In the genomic region with DNA sequence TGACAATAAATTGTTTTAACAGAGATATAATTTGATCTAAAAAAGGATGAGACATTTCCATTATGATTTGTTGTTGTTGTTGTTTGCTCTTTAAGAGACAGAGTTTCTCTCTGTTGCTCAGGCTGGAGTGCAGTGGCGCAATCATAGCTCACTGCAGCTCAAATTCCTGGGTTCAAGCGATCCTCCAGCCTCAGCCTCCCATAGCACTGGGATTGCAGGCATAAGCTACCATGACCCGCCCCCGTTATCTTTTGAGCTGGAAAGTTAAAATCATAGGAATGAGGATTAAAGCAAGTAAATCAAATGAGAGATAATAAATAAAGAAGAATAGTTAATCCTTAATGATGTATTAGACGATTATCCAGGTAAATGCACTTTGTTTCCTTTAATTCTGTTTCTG, we compare ENCODE assay signal across 1 cellular context.
TF ChIP-seq lines count a peak whose summit lies in the region.

No MANE protein-coding gene starts in this region.

TF ChIP-seq in WTC11, 78 proteins besides CTCF, POLR2A, EP300 and RAD21 (continued from another document):
- TF ChIP-seq, protein P1, sequence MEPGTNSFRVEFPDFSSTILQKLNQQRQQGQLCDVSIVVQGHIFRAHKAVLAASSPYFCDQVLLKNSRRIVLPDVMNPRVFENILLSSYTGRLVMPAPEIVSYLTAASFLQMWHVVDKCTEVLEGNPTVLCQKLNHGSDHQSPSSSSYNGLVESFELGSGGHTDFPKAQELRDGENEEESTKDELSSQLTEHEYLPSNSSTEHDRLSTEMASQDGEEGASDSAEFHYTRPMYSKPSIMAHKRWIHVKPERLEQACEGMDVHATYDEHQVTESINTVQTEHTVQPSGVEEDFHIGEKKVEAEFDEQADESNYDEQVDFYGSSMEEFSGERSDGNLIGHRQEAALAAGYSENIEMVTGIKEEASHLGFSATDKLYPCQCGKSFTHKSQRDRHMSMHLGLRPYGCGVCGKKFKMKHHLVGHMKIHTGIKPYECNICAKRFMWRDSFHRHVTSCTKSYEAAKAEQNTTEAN (CRISPR knock-in tag; IDR thresholded peaks at IDR 0.05) = no peak
- no peak for TF ChIP-seq ZNF232 (CRISPR knock-in tag; IDR thresholded peaks at IDR 0.05)
- TF ChIP-seq RELA (CRISPR knock-in tag; IDR thresholded peaks at IDR 0.05; ENCODE audit: borderline replicate concordance) = no peak
- no peak for TF ChIP-seq SOX15 (CRISPR knock-in tag; IDR thresholded peaks at IDR 0.05)
- TF ChIP-seq, protein P2, sequence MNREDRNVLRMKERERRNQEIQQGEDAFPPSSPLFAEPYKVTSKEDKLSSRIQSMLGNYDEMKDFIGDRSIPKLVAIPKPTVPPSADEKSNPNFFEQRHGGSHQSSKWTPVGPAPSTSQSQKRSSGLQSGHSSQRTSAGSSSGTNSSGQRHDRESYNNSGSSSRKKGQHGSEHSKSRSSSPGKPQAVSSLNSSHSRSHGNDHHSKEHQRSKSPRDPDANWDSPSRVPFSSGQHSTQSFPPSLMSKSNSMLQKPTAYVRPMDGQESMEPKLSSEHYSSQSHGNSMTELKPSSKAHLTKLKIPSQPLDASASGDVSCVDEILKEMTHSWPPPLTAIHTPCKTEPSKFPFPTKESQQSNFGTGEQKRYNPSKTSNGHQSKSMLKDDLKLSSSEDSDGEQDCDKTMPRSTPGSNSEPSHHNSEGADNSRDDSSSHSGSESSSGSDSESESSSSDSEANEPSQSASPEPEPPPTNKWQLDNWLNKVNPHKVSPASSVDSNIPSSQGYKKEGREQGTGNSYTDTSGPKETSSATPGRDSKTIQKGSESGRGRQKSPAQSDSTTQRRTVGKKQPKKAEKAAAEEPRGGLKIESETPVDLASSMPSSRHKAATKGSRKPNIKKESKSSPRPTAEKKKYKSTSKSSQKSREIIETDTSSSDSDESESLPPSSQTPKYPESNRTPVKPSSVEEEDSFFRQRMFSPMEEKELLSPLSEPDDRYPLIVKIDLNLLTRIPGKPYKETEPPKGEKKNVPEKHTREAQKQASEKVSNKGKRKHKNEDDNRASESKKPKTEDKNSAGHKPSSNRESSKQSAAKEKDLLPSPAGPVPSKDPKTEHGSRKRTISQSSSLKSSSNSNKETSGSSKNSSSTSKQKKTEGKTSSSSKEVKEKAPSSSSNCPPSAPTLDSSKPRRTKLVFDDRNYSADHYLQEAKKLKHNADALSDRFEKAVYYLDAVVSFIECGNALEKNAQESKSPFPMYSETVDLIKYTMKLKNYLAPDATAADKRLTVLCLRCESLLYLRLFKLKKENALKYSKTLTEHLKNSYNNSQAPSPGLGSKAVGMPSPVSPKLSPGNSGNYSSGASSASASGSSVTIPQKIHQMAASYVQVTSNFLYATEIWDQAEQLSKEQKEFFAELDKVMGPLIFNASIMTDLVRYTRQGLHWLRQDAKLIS (CRISPR knock-in tag; IDR thresholded peaks at IDR 0.05; ENCODE audit: borderline replicate concordance) = no peak
- TF ChIP-seq, protein P3, sequence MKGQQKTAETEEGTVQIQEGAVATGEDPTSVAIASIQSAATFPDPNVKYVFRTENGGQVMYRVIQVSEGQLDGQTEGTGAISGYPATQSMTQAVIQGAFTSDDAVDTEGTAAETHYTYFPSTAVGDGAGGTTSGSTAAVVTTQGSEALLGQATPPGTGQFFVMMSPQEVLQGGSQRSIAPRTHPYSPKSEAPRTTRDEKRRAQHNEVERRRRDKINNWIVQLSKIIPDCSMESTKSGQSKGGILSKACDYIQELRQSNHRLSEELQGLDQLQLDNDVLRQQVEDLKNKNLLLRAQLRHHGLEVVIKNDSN (CRISPR knock-in tag; IDR thresholded peaks at IDR 0.05) = no peak
- TF ChIP-seq, protein P4, sequence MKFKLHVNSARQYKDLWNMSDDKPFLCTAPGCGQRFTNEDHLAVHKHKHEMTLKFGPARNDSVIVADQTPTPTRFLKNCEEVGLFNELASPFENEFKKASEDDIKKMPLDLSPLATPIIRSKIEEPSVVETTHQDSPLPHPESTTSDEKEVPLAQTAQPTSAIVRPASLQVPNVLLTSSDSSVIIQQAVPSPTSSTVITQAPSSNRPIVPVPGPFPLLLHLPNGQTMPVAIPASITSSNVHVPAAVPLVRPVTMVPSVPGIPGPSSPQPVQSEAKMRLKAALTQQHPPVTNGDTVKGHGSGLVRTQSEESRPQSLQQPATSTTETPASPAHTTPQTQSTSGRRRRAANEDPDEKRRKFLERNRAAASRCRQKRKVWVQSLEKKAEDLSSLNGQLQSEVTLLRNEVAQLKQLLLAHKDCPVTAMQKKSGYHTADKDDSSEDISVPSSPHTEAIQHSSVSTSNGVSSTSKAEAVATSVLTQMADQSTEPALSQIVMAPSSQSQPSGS (CRISPR knock-in tag; IDR thresholded peaks at IDR 0.05; ENCODE audit: borderline replicate concordance, low read depth) = no peak
- no peak for TF ChIP-seq EMX1 (CRISPR knock-in tag; IDR thresholded peaks at IDR 0.05)
- no peak for TF ChIP-seq RORB (CRISPR knock-in tag; IDR thresholded peaks at IDR 0.05)
- TF ChIP-seq, protein P5, sequence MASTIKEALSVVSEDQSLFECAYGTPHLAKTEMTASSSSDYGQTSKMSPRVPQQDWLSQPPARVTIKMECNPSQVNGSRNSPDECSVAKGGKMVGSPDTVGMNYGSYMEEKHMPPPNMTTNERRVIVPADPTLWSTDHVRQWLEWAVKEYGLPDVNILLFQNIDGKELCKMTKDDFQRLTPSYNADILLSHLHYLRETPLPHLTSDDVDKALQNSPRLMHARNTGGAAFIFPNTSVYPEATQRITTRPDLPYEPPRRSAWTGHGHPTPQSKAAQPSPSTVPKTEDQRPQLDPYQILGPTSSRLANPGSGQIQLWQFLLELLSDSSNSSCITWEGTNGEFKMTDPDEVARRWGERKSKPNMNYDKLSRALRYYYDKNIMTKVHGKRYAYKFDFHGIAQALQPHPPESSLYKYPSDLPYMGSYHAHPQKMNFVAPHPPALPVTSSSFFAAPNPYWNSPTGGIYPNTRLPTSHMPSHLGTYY (CRISPR knock-in tag; IDR thresholded peaks at IDR 0.05) = no peak
